ENCODE assay signal across 17 cellular contexts in the genomic region with DNA sequence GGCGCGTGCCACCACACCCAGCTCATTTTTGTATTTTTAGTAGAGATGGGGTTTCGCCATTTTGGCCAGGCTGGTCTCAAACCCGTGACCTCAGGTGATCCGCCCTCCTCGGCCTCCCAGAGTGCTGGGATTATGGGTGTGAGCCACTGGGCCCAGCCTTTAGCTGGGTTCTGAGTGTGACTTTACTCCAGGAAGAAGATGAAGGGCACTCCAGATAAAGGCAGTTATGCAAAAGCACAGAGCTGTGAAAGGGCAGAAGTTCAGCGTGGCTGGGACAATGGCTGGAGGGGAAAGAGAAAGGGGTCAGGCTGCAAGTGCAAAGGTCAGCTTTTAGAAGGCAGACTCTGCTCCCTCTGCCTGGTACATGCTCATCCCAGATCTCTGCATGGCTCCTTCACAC. TPM values are rescaled to one million over a fixed set of nuclear protein-coding genes. Genes with fewer than 3 reads are reported as not detected.
DNase-seq lines count a peak whose midpoint lies in the region; ATAC-seq, FAIRE-seq and TF ChIP-seq lines count a peak whose summit lies in the region.
"Had no signal": no experiment of that assay in that cellular context is flagged by ENCODE, and none has a peak within 500 bp of the region (broad histone marks: within the 10 kb centered on the region; RNA-seq: fewer than 3 reads in every experiment).

No MANE protein-coding gene starts in this region.

- H3K4me3 ChIP-seq in CD8-positive, alpha-beta memory T cell (ENCODE audit: low read length): no peak overlapping the region
- no peak overlapping the region for H3K4me3 ChIP-seq in GM23338
- no peak overlapping the region for H3K4me3 ChIP-seq in K562
- no peak overlapping the region for H3K4me3 ChIP-seq in mucosa of rectum (ENCODE audit: low read length in 2 of 2)
- H3K4me3 ChIP-seq: PC-9, testis had no signal

- H3K4me2 ChIP-seq in GM23338: no peak overlapping the region
- H3K4me2 ChIP-seq in K562 (ENCODE audit: insufficient read depth, low read length): no peak overlapping the region
- H3K4me2 ChIP-seq: PC-9 had no signal

- no peak for DNase-seq in CD8-positive, alpha-beta memory T cell
- DNase-seq in GM23338 (ENCODE audit: low spot score) (no peak), K562 (ENCODE audit: extremely low read depth in 1 of 4, low spot score in 3 of 4) (peak in 1 of 4 experiments; percentile 51), osteocyte (ENCODE audit: extremely low spot score, unreplicated experiment) (no peak), C1 segment of cervical spinal cord (lab: John Stamatoyannopoulos, UW) (no peak), DMS153 (lab: John Stamatoyannopoulos, UW) (no peak)
- no peak for DNase-seq in stimulated activated CD8-positive, alpha-beta memory T cell treated with anti-CD3 and anti-CD28 coated beads, Interleukin-4, amount 100 ng/mL, for 48 hours
- DNase-seq: activated CD8-positive, alpha-beta memory T cell treated with anti-CD3 and anti-CD28 coated beads, Interleukin-2, amount 50 U/mL, for 48 hours; glutamatergic neuron; mammary epithelial cell; NCI-H1092 treated with DMSO at 0.1 percent for 48 hours; NCI-H345; PC-9; T-helper 9 cell; testis had no signal

- BruUV-seq in K562 (replicated peaks; lab: Mats Ljungman, UMichigan): no TSS peak

- H3K27me3 Mint-ChIP-seq in CD8-positive, alpha-beta memory T cell: no peaks in the 10 kb centered on the region
- H3K27me3 Mint-ChIP-seq in GM23338 (ENCODE audit: insufficient read depth, low read depth, poor library complexity): peaks cover 6% of the 10 kb centered on the region
- H3K27me3 Mint-ChIP-seq in osteocyte (ENCODE audit: unreplicated experiment): no peaks in the 10 kb centered on the region

- H3K9me2 ChIP-seq in GM23338 (ENCODE audit: insufficient read depth): no peaks in the 10 kb centered on the region

- peaks cover 59% of the 10 kb centered on the region for H3K4me1 ChIP-seq in CD8-positive, alpha-beta memory T cell (ENCODE audit: insufficient read depth, low read length)
- peaks cover 4% of the 10 kb centered on the region; the same call in 1 of the 2 replicates for H3K4me1 ChIP-seq in GM23338 (ENCODE audit: insufficient read depth)
- peaks cover 22 to 51% of the 10 kb centered on the region in 2 experiments for H3K4me1 ChIP-seq in K562 (replicated peaks in 1 of 2; ENCODE audit: control insufficient read depth in 2 of 2, insufficient read depth in 2 of 2, low read length in 2 of 2)
- peaks cover 18 to 20% of the 10 kb centered on the region in 2 donors for H3K4me1 ChIP-seq in mucosa of rectum (ENCODE audit: control insufficient read depth in 2 of 2, insufficient read depth in 2 of 2, low read length in 2 of 2)

- no peaks in the 10 kb centered on the region for H3K27me3 ChIP-seq in CD8-positive, alpha-beta memory T cell (ENCODE audit: insufficient read depth, low read length, poor library complexity, severe bottlenecking)
- no peaks in the 10 kb centered on the region for H3K27me3 ChIP-seq in GM23338 (ENCODE audit: insufficient read depth)
- H3K27me3 ChIP-seq in K562 (ENCODE audit: control insufficient read depth in 2 of 2, insufficient read depth in 2 of 2, low read length in 2 of 2): no peaks in the 10 kb centered on the region
- H3K27me3 ChIP-seq in mucosa of rectum (ENCODE audit: control insufficient read depth in 2 of 2, insufficient read depth in 2 of 2, low read length in 2 of 2): no peaks in the 10 kb centered on the region
- H3K27me3 ChIP-seq: testis had no signal

- no peaks in the 10 kb centered on the region for H3K9me3 ChIP-seq in CD8-positive, alpha-beta memory T cell (ENCODE audit: low read length)
- H3K9me3 ChIP-seq in K562 (replicated peaks; ENCODE audit: control insufficient read depth, insufficient read depth, low read depth, low read length) (no peaks in the 10 kb centered on the region), mucosa of rectum (ENCODE audit: control insufficient read depth in 2 of 2, low read length in 2 of 2) (no peaks in the 10 kb centered on the region)
- H3K9me3 ChIP-seq: testis had no signal

- POLR2A ChIA-PET in CD8-positive, alpha-beta memory T cell (lab: Charles Lee): interaction anchor here (2.9 kb wide), 1 partner anchor 39 kb away, joined by 19 read pairs; the partner anchor contains the start of gene MAP3K5
- POLR2A ChIA-PET in K562 (lab: Yijun Ruan, JAX): interaction anchor here (0.7 to 1.0 kb wide), 2 partner anchors 14 to 22 kb away, joined by 4 to 6 read pairs; no protein-coding TSS in a partner anchor

- no peak for TF ChIP-seq POLR2A in K562 (conservative IDR thresholded peaks at IDR 0.05)

- no peaks in the 10 kb centered on the region for H3K36me3 ChIP-seq in CD8-positive, alpha-beta memory T cell (ENCODE audit: insufficient read depth, low read length)
- H3K36me3 ChIP-seq in GM23338 (ENCODE audit: insufficient read depth) (no peaks in the 10 kb centered on the region), K562 (ENCODE audit: control insufficient read depth, insufficient read depth, low read length) (no peaks in the 10 kb centered on the region; the same call in 2 of the 3 replicates), mucosa of rectum (ENCODE audit: control insufficient read depth in 2 of 2, insufficient read depth in 2 of 2, low read length in 2 of 2) (no peaks in the 10 kb centered on the region)

- ATAC-seq in GM23338 (peak; percentile 67), K562 (no peak)

- in situ Hi-C loops in K562 (cut with MboI): no loop called here

- CTCF ChIA-PET in CD8-positive, alpha-beta memory T cell (lab: Charles Lee): interaction anchor here (1.1 to 8.1 kb wide), 2 partner anchors 10 to 38 kb away, joined by 3 to 82 read pairs; partner anchors contain the start of gene MAP3K5
- CTCF ChIA-PET in K562 (lab: Yijun Ruan, JAX; ENCODE audit: low intra/inter-chr PET ratio): no interaction called here

- H3F3A ChIP-seq in GM23338 (replicated peaks; ENCODE audit: low read depth): no peaks in the 10 kb centered on the region

- H3K36me3 Mint-ChIP-seq in CD8-positive, alpha-beta memory T cell: peaks cover 0 to 5% (median 1%) of the 10 kb centered on the region in 3 donors
- no peaks in the 10 kb centered on the region for H3K36me3 Mint-ChIP-seq in GM23338 (ENCODE audit: low read depth)
- no peaks in the 10 kb centered on the region for H3K36me3 Mint-ChIP-seq in osteocyte (ENCODE audit: unreplicated experiment)

- no peak for TF ChIP-seq EP300 in K562 (IDR thresholded peaks at IDR 0.05; ENCODE audit: low read length)

- H3K79me2 ChIP-seq in GM23338 (replicated peaks; ENCODE audit: insufficient read depth) (no peaks in the 10 kb centered on the region), K562 (ENCODE audit: control insufficient read depth, insufficient read depth, low read length) (peaks cover 77% of the 10 kb centered on the region)

- H3K9me3 Mint-ChIP-seq in CD8-positive, alpha-beta memory T cell: no peaks in the 10 kb centered on the region
- H3K9me3 Mint-ChIP-seq in GM23338: no peaks in the 10 kb centered on the region
- no peaks in the 10 kb centered on the region for H3K9me3 Mint-ChIP-seq in osteocyte (ENCODE audit: unreplicated experiment)

- no peaks in the 10 kb centered on the region for H4K20me1 ChIP-seq in GM23338 (replicated peaks; ENCODE audit: insufficient read depth)
- 0 out of 2 replicates have a peak, but pooled peaks cover 3% of the 10 kb centered on the region for H4K20me1 ChIP-seq in K562 (replicated peaks; ENCODE audit: control insufficient read depth, insufficient read depth, low read length)

- no peak overlapping the region for H2AFZ ChIP-seq in GM23338
- H2AFZ ChIP-seq in K562 (ENCODE audit: low read depth, low read length): no peak overlapping the region
- H2AFZ ChIP-seq: PC-9 had no signal

- no peak for FAIRE-seq in K562 (lab: Jason Lieb, UNC)
- FAIRE-seq: endometrium had no signal

- WGBS in K562 (ENCODE audit: insufficient coverage, low coverage, missing lambda C conversion rate): 38% methylated on average over 7 of the region's 7 CpGs

- peaks cover 75 to 94% (median 93%) of the 10 kb centered on the region in 3 donors for H3K4me1 Mint-ChIP-seq in CD8-positive, alpha-beta memory T cell
- H3K4me1 Mint-ChIP-seq in GM23338: peaks cover 14% of the 10 kb centered on the region
- peaks cover 3% of the 10 kb centered on the region for H3K4me1 Mint-ChIP-seq in osteocyte (ENCODE audit: unreplicated experiment)

- intact Hi-C loops in K562 (cut with micrococcal nuclease): no loop called here

- no peaks in the 10 kb centered on the region for H3K9me1 ChIP-seq in K562 (ENCODE audit: control insufficient read depth, insufficient read depth, low read length)

- peak overlapping the region; percentile 65 to 96 (median 91) for H3K27ac Mint-ChIP-seq in CD8-positive, alpha-beta memory T cell
- H3K27ac Mint-ChIP-seq in GM23338 (no peak overlapping the region), osteocyte (ENCODE audit: unreplicated experiment) (no peak overlapping the region)

- no peak overlapping the region for H3K27ac ChIP-seq in CD8-positive, alpha-beta memory T cell (ENCODE audit: low read depth, low read length)
- no peak overlapping the region for H3K27ac ChIP-seq in GM23338 (ENCODE audit: low read depth)
- H3K27ac ChIP-seq in K562 (ENCODE audit: extremely low read depth, low read depth, low read length): no peak overlapping the region
- H3K27ac ChIP-seq in mucosa of rectum (ENCODE audit: low read depth in 2 of 2, low read length in 2 of 2): peak overlapping the region; percentile 44 to 66
- H3K27ac ChIP-seq: PC-9, testis had no signal

- TF ChIP-seq CTCF in GM23338 (conservative IDR thresholded peaks at IDR 0.05; ENCODE audit: low read depth in 2 of 2): no peak
- no peak for TF ChIP-seq CTCF in K562 (IDR thresholded peaks at IDR 0.05 in 2 of 3, conservative IDR thresholded peaks at IDR 0.05 in 1 of 3; ENCODE audit: insufficient read depth in 2 of 3, low read depth in 1 of 3, low read length in 3 of 3)
- no peak for TF ChIP-seq CTCF in osteocyte (IDR thresholded peaks at IDR 0.05)

- peak overlapping the region; percentile 44 to 81 (median 67) for H3K4me3 Mint-ChIP-seq in CD8-positive, alpha-beta memory T cell
- no peak overlapping the region for H3K4me3 Mint-ChIP-seq in GM23338
- H3K4me3 Mint-ChIP-seq in osteocyte (ENCODE audit: unreplicated experiment): no peak overlapping the region

- TF ChIP-seq RAD21 in K562 (CRISPR knock-in tag; conservative IDR thresholded peaks at IDR 0.05 in 1 of 2, IDR thresholded peaks at IDR 0.05 in 1 of 2): 0 out of 4 replicates have a peak, but pooled peaks of 1 of the 2 experiments have one; percentile 16

- H3K9ac ChIP-seq in K562 (ENCODE audit: insufficient read depth in 1 of 2, low read depth in 2 of 2, low read length in 2 of 2) (peak overlapping the region in 1 of 2 experiments; percentile 6; a peak in 1 of 4 replicates), mucosa of rectum (ENCODE audit: low read depth in 1 of 2, low read length in 2 of 2) (no peak overlapping the region)

RNA-seq across cellular contexts. Expression of gene MAP3K5, which starts 39.7 kb away (rescaled TPM):
- total RNA-seq in CD8-positive, alpha-beta memory T cell: 10 to 100 TPM; 12.6 to 12.9 TPM
- polyA plus RNA-seq in CD8-positive, alpha-beta memory T cell: 19.9 TPM
- 2.8 and 2.9 TPM in 2 replicates for total RNA-seq in GM23338 (2014; rRNA removed; shearing (Covaris generic))
- polyA plus RNA-seq in GM23338 (2016; fragmentation: Nextera tagmentation; extraction: Ambion mirVana) (0.76 and 0.78 TPM in 2 replicates), K562 (2011; rRNA removed) (7.9 and 9.1 TPM in 2 replicates), K562 (2014; fragmentation: Illumina TruSeq; extraction: Trizol) (8.6 and 10.4 TPM in 2 replicates), K562 (2014; fragmentation: Nextera tagmentation; extraction: Ambion mirVana) (1 to 10 TPM; 2.2 to 3.3 TPM), K562 (2014; rRNA removed) (6.9 and 7.3 TPM in 2 replicates)
- total RNA-seq in K562 (2011; cell fraction: chromatin; rRNA removed; ENCODE audit: low replicate concordance): 17.0 and 33.7 TPM in 2 replicates
- total RNA-seq in K562 (2011; cell fraction: nucleolus; rRNA removed): 7.8 and 10.1 TPM in 2 replicates
- total RNA-seq in K562 (2011; cell fraction: nucleoplasm; rRNA removed): 10.5 and 10.6 TPM in 2 replicates
- total RNA-seq in K562 (2014; rRNA removed) (10.4 and 11.6 TPM in 2 replicates), K562 (2014; rRNA removed; fragmentation: Illumina TruSeq; extraction: Trizol) (12.7 and 15.3 TPM in 2 replicates), K562 (2015; rRNA removed; fragmentation: Illumina TruSeq; extraction: Trizol) (9.2 and 9.9 TPM in 2 replicates), K562 (2021) (11.7 and 13.0 TPM in 2 replicates), osteocyte (1.3 and 1.6 TPM in 2 replicates)
- 2.1 and 3.6 TPM in 2 replicates for polyA plus RNA-seq in K562 (2011; cell fraction: cytosol; rRNA removed)
- 6.2 and 8.7 TPM in 2 replicates for polyA plus RNA-seq in K562 (2011; cell fraction: nucleus; rRNA removed)
- polyA plus RNA-seq in K562 (2012): 6.6 and 6.7 TPM in 2 replicates
- polyA minus RNA-seq in K562 (2011; rRNA and poly(A)+ RNA removed): 13.9 and 23.8 TPM in 2 replicates
- polyA minus RNA-seq in K562 (2011; cell fraction: cytosol; rRNA and poly(A)+ RNA removed): 5.1 and 5.8 TPM in 2 replicates
- polyA minus RNA-seq in K562 (2011; cell fraction: nucleus; rRNA and poly(A)+ RNA removed): 9.0 and 19.5 TPM in 2 replicates

Comparison
In these comparisons a context has a peak if more than half of its experiments do, and no peak if none do; other contexts are left out.
1. H3K27ac ChIP-seq: peak in mucosa of rectum (2 of 2); none in CD8-positive, alpha-beta memory T cell (single experiment), GM23338 (single experiment) and K562 (single experiment).
2. H3K27ac Mint-ChIP-seq: peak in CD8-positive, alpha-beta memory T cell (8 of 8); none in GM23338 (single experiment) and osteocyte (single experiment).
3. H3K4me3 Mint-ChIP-seq: peak in CD8-positive, alpha-beta memory T cell (7 of 7); none in GM23338 (single experiment) and osteocyte (single experiment).